Comparison of ENCODE assay signal across 12 cellular contexts in the genomic region with DNA sequence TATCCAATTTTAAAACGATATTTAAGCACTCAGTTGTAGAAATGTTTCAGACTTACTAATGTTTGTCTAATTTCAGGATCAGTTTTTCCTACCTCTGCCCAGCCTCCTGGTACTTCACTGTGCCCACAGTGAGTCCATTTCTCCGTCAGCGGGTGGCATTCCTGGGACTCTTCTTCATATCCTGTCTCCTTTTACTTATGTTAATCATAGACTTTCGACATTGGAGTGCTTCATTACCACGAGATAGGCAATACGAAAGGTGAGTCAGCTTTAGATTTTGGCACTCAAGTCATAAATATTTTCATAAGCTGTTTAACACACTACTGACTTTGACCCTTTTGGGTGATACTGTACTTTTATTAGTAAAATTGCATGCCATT. TPM values are rescaled to one million over a fixed set of nuclear protein-coding genes. Genes with fewer than 3 reads are reported as not detected.
DNase-seq lines count a peak whose midpoint lies in the region; ATAC-seq and TF ChIP-seq lines count a peak whose summit lies in the region.
"Had no signal": no experiment of that assay in that cellular context is flagged by ENCODE, and none has a peak within 500 bp of the region (broad histone marks: within the 10 kb centered on the region; RNA-seq: fewer than 3 reads in every experiment).

No MANE protein-coding gene starts in this region.

- CTCF ChIA-PET in IMR-90 (lab: Yijun Ruan, JAX) = interaction anchor here (1.4 kb wide), 1 partner anchor 31 kb away, joined by 3 read pairs; no protein-coding TSS in a partner anchor

- peak overlapping the region; percentile 35; the same call in 1 of the 2 replicates for H3K23ac ChIP-seq in IMR-90 (ENCODE audit: low read depth, low read length)

- intact Hi-C loops in IMR-90 (cut with micrococcal nuclease) = loop anchor here (5.0 kb wide), 1 partner anchor 39 kb away; a partner anchor contains a TSS

- no peak overlapping the region for H2AFZ ChIP-seq in IMR-90 (replicated peaks; ENCODE audit: low read length, poor library complexity)
- no peak overlapping the region for H2AFZ ChIP-seq in hepatocyte

- no peak overlapping the region for H3K9ac ChIP-seq in IMR-90 (ENCODE audit: low read depth, low read length)

- peaks cover 10% of the 10 kb centered on the region for H3K36me3 ChIP-seq in IMR-90 (ENCODE audit: control insufficient read depth, insufficient read depth, low read length)
- H3K36me3 ChIP-seq in hepatocyte (replicated peaks; ENCODE audit: insufficient read depth, low read depth) = no peaks in the 10 kb centered on the region

- H3K79me1 ChIP-seq in IMR-90 (ENCODE audit: low read depth in 1 of 2, low read length in 2 of 2) = peaks cover 20 to 45% of the 10 kb centered on the region in 2 experiments

- whole genome bisulfite sequencing in IMR-90 (ENCODE audit: extremely low coverage in 2 of 2, insufficient read length in 1 of 2), 2 experiments = 0% methylated on average over 2 of the region's 6 CpGs; no CpG with 5 or more reads in 1 of the 2 experiments
- WGBS in hepatocyte (ENCODE audit: low lambda C conversion rate, missing lambda C conversion rate) = 75% methylated on average over 6 of the region's 6 CpGs

- peaks cover 13% of the 10 kb centered on the region for H3K9me1 ChIP-seq in IMR-90 (ENCODE audit: insufficient read depth, low read length)

- H3K4ac ChIP-seq in IMR-90 (ENCODE audit: low read depth, low read length) = no peak overlapping the region

- TF ChIP-seq CTCF in IMR-90 (conservative IDR thresholded peaks at IDR 0.05; ENCODE audit: low read depth, low read length) = no peak
- TF ChIP-seq CTCF in astrocyte of the spinal cord (IDR thresholded peaks at IDR 0.05; ENCODE audit: low read depth, low read length) = no peak
- TF ChIP-seq CTCF in hepatocyte (IDR thresholded peaks at IDR 0.05; ENCODE audit: poor library complexity) = no peak

- DNase-seq in ACHN (peak; percentile 92), IMR-90 (peak; percentile 93), astrocyte of the spinal cord (ENCODE audit: low read depth, low spot score) (peak; percentile 66), hepatocyte (ENCODE audit: low spot score) (peak; percentile 26), GDM1 (lab: John Stamatoyannopoulos, UW) (no peak), NCI-H187 (lab: John Stamatoyannopoulos, UW) (no peak)
- DNase-seq in activated CD4-positive, alpha-beta T cell treated with anti-CD3 and anti-CD28 coated beads for 48 hours = no peak
- DNase-seq: activated CD4-positive, alpha-beta T cell treated with anti-CD3 and anti-CD28 coated beads, Interleukin-2, amount 50 U/mL, for 1 hour; CD8-positive, alpha-beta T cell; NCI-H1105 treated with DMSO at 0.1 percent for 48 hours; psoas muscle had no signal

- H2BK15ac ChIP-seq in IMR-90 (ENCODE audit: low read depth, low read length) = no peak overlapping the region

- no peak overlapping the region for H2BK20ac ChIP-seq in IMR-90 (ENCODE audit: low read depth, low read length)

- peaks cover 5% of the 10 kb centered on the region; the same call in 1 of the 2 replicates for H3K4me1 ChIP-seq in IMR-90 (ENCODE audit: control insufficient read depth, insufficient read depth, low read length)
- H3K4me1 ChIP-seq in hepatocyte (ENCODE audit: insufficient read depth) = peaks cover 10% of the 10 kb centered on the region

- H3K27me3 ChIP-seq in IMR-90 (ENCODE audit: control insufficient read depth, insufficient read depth, low read length) (no peaks in the 10 kb centered on the region), hepatocyte (no peaks in the 10 kb centered on the region)

- no peaks in the 10 kb centered on the region; the same call in 1 of the 2 replicates for H4K20me1 ChIP-seq in IMR-90 (ENCODE audit: insufficient read depth, low read length)
- no peaks in the 10 kb centered on the region for H4K20me1 ChIP-seq in hepatocyte (ENCODE audit: insufficient read depth, poor library complexity, severe bottlenecking)

- POLR2A ChIA-PET in IMR-90 (lab: Charles Lee; ENCODE audit: unreplicated experiment) = no interaction called here

- peak; percentile 84 for TF ChIP-seq POLR2A in IMR-90 (IDR thresholded peaks at IDR 0.05; ENCODE audit: low read depth, low read length)

- H2AK5ac ChIP-seq in IMR-90 (ENCODE audit: low read depth, low read length) = no peak overlapping the region

- no peak overlapping the region for H2BK120ac ChIP-seq in IMR-90 (ENCODE audit: low read depth, low read length)

- dilution Hi-C loops in IMR-90 (cut with HindIII; ENCODE audit: low sequenced_read_pairs, unreplicated experiment) = no loop called here

- peaks cover 43% of the 10 kb centered on the region for H3K79me2 ChIP-seq in hepatocyte

- H3K27ac ChIP-seq in IMR-90 (ENCODE audit: insufficient read depth, low read length) (no peak overlapping the region), hepatocyte (peak overlapping the region; percentile 73)
- H3K27ac ChIP-seq: psoas muscle had no signal

- no peak overlapping the region for H3K14ac ChIP-seq in IMR-90 (replicated peaks; ENCODE audit: low read depth, low read length)

- H4K91ac ChIP-seq in IMR-90 (ENCODE audit: insufficient read depth, low read depth, low read length) = no peak overlapping the region

- H3K56ac ChIP-seq in IMR-90 (ENCODE audit: extremely low read depth, insufficient read depth, low read length) = no peak overlapping the region

- H3K4me3 ChIP-seq in IMR-90 (ENCODE audit: insufficient read depth, low read depth, low read length) (no peak overlapping the region), astrocyte of the spinal cord (ENCODE audit: low read depth, low read length) (no peak overlapping the region), hepatocyte (no peak overlapping the region)
- H3K4me3 ChIP-seq: psoas muscle had no signal

- H4K5ac ChIP-seq in IMR-90 (ENCODE audit: low read depth, low read length) = no peak overlapping the region

- H3K4me2 ChIP-seq in IMR-90 (ENCODE audit: low read depth, low read length) (peak overlapping the region; percentile 77), hepatocyte (peak overlapping the region; percentile 80)

- H3K18ac ChIP-seq in IMR-90 (ENCODE audit: low read depth, low read length) = no peak overlapping the region

- no peak overlapping the region for H2AK9ac ChIP-seq in IMR-90 (replicated peaks; ENCODE audit: low read depth, low read length, poor library complexity)

- H3K9me3 ChIP-seq in IMR-90 (ENCODE audit: control insufficient read depth, insufficient read depth, low read length) = no peaks in the 10 kb centered on the region
- H3K9me3 ChIP-seq in hepatocyte (ENCODE audit: low read depth) = no peaks in the 10 kb centered on the region
- H3K9me3 ChIP-seq: psoas muscle had no signal

- peak overlapping the region; percentile 81 for H2BK5ac ChIP-seq in IMR-90 (ENCODE audit: low read depth, low read length, poor library complexity, severe bottlenecking)

- TF ChIP-seq RAD21 in IMR-90 (IDR thresholded peaks at IDR 0.05; ENCODE audit: low read length) = 0 out of 2 replicates have a peak, but pooled peaks have one; percentile 5

- H4K8ac ChIP-seq in IMR-90 (ENCODE audit: low read depth in 2 of 2, low read length in 2 of 2) = no peak overlapping the region

- BruUV-seq in IMR-90 (replicated peaks; lab: Mats Ljungman, UMichigan) = no TSS peak

- in situ Hi-C loops in ACHN (cut with HindIII; ENCODE audit: low pct_ligation_motif_present, low pct_unique_long_range_greater_than_20kb, low sequenced_read_pairs) = no loop called here
- in situ Hi-C loops in IMR-90 (cut with MboI; ENCODE audit: low sequenced_read_pairs) = no loop called here
- in situ Hi-C loops in astrocyte of the spinal cord (cut with HindIII; ENCODE audit: low sequenced_read_pairs) = no loop called here

- H3K9me2 ChIP-seq in hepatocyte (replicated peaks; ENCODE audit: insufficient read depth) = no peaks in the 10 kb centered on the region

- ATAC-seq in IMR-90 (ENCODE audit: low read depth) (peak; percentile 8), GM21381 (IDR thresholded peaks at IDR 0.05; ENCODE audit: unreplicated experiment) (no peak)
- ATAC-seq: CD8-positive, alpha-beta T cell; psoas muscle had no signal

TF ChIP-seq in IMR-90, 13 proteins besides CTCF, POLR2A, EP300 and RAD21:
- peak; percentile 58; the same call in 1 of the 2 replicates for TF ChIP-seq MAFK (IDR thresholded peaks at IDR 0.05; ENCODE audit: low read depth, low read length)
- TF ChIP-seq BHLHE40 (IDR thresholded peaks at IDR 0.05; ENCODE audit: low read depth, low read length) = peak; percentile 50; the same call in 1 of the 2 replicates
- TF ChIP-seq FOS (IDR thresholded peaks at IDR 0.05; ENCODE audit: low read depth, low read length) = peak; percentile 87
- TF ChIP-seq, protein P1, sequence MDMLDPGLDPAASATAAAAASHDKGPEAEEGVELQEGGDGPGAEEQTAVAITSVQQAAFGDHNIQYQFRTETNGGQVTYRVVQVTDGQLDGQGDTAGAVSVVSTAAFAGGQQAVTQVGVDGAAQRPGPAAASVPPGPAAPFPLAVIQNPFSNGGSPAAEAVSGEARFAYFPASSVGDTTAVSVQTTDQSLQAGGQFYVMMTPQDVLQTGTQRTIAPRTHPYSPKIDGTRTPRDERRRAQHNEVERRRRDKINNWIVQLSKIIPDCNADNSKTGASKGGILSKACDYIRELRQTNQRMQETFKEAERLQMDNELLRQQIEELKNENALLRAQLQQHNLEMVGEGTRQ (IDR thresholded peaks at IDR 0.05; ENCODE audit: low read depth, low read length) = no peak
- TF ChIP-seq CEBPB (IDR thresholded peaks at IDR 0.05; ENCODE audit: low read depth, low read length) = peak; percentile 87
- TF ChIP-seq MXI1 (IDR thresholded peaks at IDR 0.05; ENCODE audit: borderline replicate concordance, low read depth, low read length) = no peak
- peak; percentile 46; the same call in 1 of the 2 replicates for TF ChIP-seq NFE2L2 (IDR thresholded peaks at IDR 0.05; ENCODE audit: low read depth, low read length)

RNA-seq across cellular contexts. Expression of a gene that starts 2.1 kb away (rescaled TPM):
- total RNA-seq in IMR-90 (2012; rRNA removed) = 20.0 and 23.3 TPM in 2 replicates
- polyA plus RNA-seq in IMR-90 (2012; rRNA removed) = 6.5 and 8.0 TPM in 2 replicates
- 3.3 and 5.3 TPM in 2 replicates for polyA plus RNA-seq in IMR-90 (2012; cell fraction: cytosol; rRNA removed)
- 2.5 and 8.4 TPM in 2 replicates for polyA plus RNA-seq in IMR-90 (2012; cell fraction: nucleus; rRNA removed; ENCODE audit: low replicate concordance)
- 51.6 and 53.3 TPM in 2 replicates for total RNA-seq in hepatocyte
- 10.0 and 18.6 TPM in 2 replicates for polyA plus RNA-seq in hepatocyte

RNA-seq across cellular contexts. Expression of a gene that starts 41.1 kb away (rescaled TPM):
- 9.2 and 13.1 TPM in 2 replicates for total RNA-seq in IMR-90 (2012; rRNA removed)
- polyA plus RNA-seq in IMR-90 (2012; rRNA removed) = 26.3 and 29.8 TPM in 2 replicates
- 15.0 and 20.2 TPM in 2 replicates for polyA plus RNA-seq in IMR-90 (2012; cell fraction: cytosol; rRNA removed)
- polyA plus RNA-seq in IMR-90 (2012; cell fraction: nucleus; rRNA removed; ENCODE audit: low replicate concordance) = 122 and 161 TPM in 2 replicates
- 15.8 and 23.8 TPM in 2 replicates for total RNA-seq in hepatocyte
- 33.7 and 38.0 TPM in 2 replicates for polyA plus RNA-seq in hepatocyte

Comparison
In these comparisons a context has a peak if more than half of its experiments do, and no peak if none do; other contexts are left out.
1. DNase-seq: peak in ACHN (single experiment), IMR-90 (single experiment), astrocyte of the spinal cord (single experiment) and hepatocyte (single experiment); none in GDM1 (single experiment), NCI-H187 (0 of 2) and activated CD4-positive, alpha-beta T cell treated with anti-CD3 and anti-CD28 coated beads for 48 hours (single experiment).